Comparison of ENCODE assay signal across 8 cellular contexts in genomic region chr9:2013688-2014087, GRCh38. TPM values are rescaled to one million over a fixed set of nuclear protein-coding genes. Genes with fewer than 3 reads are reported as not detected.
A peak's percentile ranks its signal among the peaks of the same experiment; 100 is the strongest.
DNase-seq lines count a peak whose midpoint lies in the region; ATAC-seq, FAIRE-seq and TF ChIP-seq lines count a peak whose summit lies in the region.

No MANE protein-coding gene starts in this region.

- H4K20me1 ChIP-seq in GM12878 (ENCODE audit: control insufficient read depth, insufficient read depth), result no peaks in the 10 kb centered on the region; the same call in 1 of the 2 replicates

- TF ChIP-seq CTCF in AG04449 (IDR thresholded peaks at IDR 0.05; ENCODE audit: insufficient read depth, low read length, missing control alignments) (no peak), GM12878 (IDR thresholded peaks at IDR 0.05 in 2 of 3, conservative IDR thresholded peaks at IDR 0.05 in 1 of 3; ENCODE audit: control insufficient read depth in 2 of 3, extremely low read depth in 1 of 3, insufficient read depth in 1 of 3, low read depth in 3 of 3, low read length in 3 of 3) (no peak), mesothelial cell of epicardium (IDR thresholded peaks at IDR 0.05; ENCODE audit: unreplicated experiment) (no peak)

- ATAC-seq in GM12878 (no peak), GM18907 (IDR thresholded peaks at IDR 0.05; ENCODE audit: unreplicated experiment) (no peak)

- TF ChIP-seq POLR2A in GM12878 (IDR thresholded peaks at IDR 0.05; ENCODE audit: low read depth, low read length), result no peak

- TF ChIP-seq RAD21 in GM12878 (IDR thresholded peaks at IDR 0.05; ENCODE audit: insufficient read depth, low read depth, low read length), result no peak

- peaks cover 17% of the 10 kb centered on the region; the same call in 1 of the 2 replicates for H3K4me1 ChIP-seq in GM12878 (ENCODE audit: control insufficient read depth, insufficient read depth, low read length)

- no peaks in the 10 kb centered on the region for H3K27me3 ChIP-seq in GM12878 (replicated peaks in 1 of 2; ENCODE audit: control insufficient read depth in 2 of 2, insufficient read depth in 2 of 2, low read length in 1 of 2)

- BruUV-seq in GM12878 (replicated peaks; lab: Mats Ljungman, UMichigan), result no TSS peak

- H3K27ac Mint-ChIP-seq in IgD-negative memory B cell (peak overlapping the region in 1 of 3 donors; percentile 93), mesothelial cell of epicardium (peak overlapping the region; percentile 99)

- H3K27ac ChIP-seq in GM12878 (ENCODE audit: control insufficient read depth, insufficient read depth), result peak overlapping the region; percentile 89

- POLR2A ChIA-PET in AG04449 (lab: Yijun Ruan, JAX), result no interaction called here
- POLR2A ChIA-PET in GM12878 (lab: Charles Lee), result interaction anchor here (1.0 to 2.1 kb wide), 4 partner anchors 13 to 145 kb away, joined by 4 to 8 read pairs (median 6); no protein-coding TSS in a partner anchor

- peak overlapping the region; percentile 90 for H3K4me2 ChIP-seq in GM12878 (ENCODE audit: control insufficient read depth, insufficient read depth)

- DNase-seq in AG04449 (ENCODE audit: low read depth, low spot score), result no peak
- DNase-seq in GM12878 (ENCODE audit: low read depth, low spot score), result no peak
- DNase-seq in mesothelial cell of epicardium (ENCODE audit: low spot score in 2 of 2, unreplicated experiment in 2 of 2), result no peak
- DNase-seq in NCI-H1092 (lab: John Stamatoyannopoulos, UW), result no peak
- no peak for DNase-seq in NCI-H510A (lab: John Stamatoyannopoulos, UW)
- DNase-seq in LoVo (ENCODE audit: low spot score), result no peak

- H3K9me3 Mint-ChIP-seq in IgD-negative memory B cell, result peaks cover 0 to 2% (median 0%) of the 10 kb centered on the region in 3 donors
- no peaks in the 10 kb centered on the region for H3K9me3 Mint-ChIP-seq in mesothelial cell of epicardium

- H3K4me1 Mint-ChIP-seq in IgD-negative memory B cell (peaks cover 7 to 11% (median 8%) of the 10 kb centered on the region in 3 donors), mesothelial cell of epicardium (peaks cover 20% of the 10 kb centered on the region)

- H3K27me3 Mint-ChIP-seq in IgD-negative memory B cell, result peaks cover 2% of the 10 kb centered on the region
- H3K27me3 Mint-ChIP-seq in mesothelial cell of epicardium (ENCODE audit: low read depth), result peaks cover 1% of the 10 kb centered on the region

- H3K4me3 Mint-ChIP-seq in IgD-negative memory B cell (peak overlapping the region; percentile 90 to 100 (median 100)), mesothelial cell of epicardium (peak overlapping the region; percentile 92)

- no peak for FAIRE-seq in GM12878 (lab: Jason Lieb, UNC)

- peaks cover 56% of the 10 kb centered on the region for H3K79me2 ChIP-seq in GM12878 (ENCODE audit: control insufficient read depth, insufficient read depth, low read length)

- peak overlapping the region; percentile 87 for H3K4me3 ChIP-seq in AG04449 (ENCODE audit: low read depth, low read length)
- peak overlapping the region; percentile 88 for H3K4me3 ChIP-seq in GM12878

- SMC1A ChIA-PET in GM12878 (lab: Charles Lee; ENCODE audit: uncharacterized antibody, unreplicated experiment), result interaction anchor here (0.9 to 5.0 kb wide), 11 partner anchors 10 to 176 kb away, joined by 3 to 27 read pairs (median 7); no protein-coding TSS in a partner anchor

- peaks cover 4% of the 10 kb centered on the region for H3K36me3 Mint-ChIP-seq in IgD-negative memory B cell
- no peaks in the 10 kb centered on the region for H3K36me3 Mint-ChIP-seq in mesothelial cell of epicardium

- CTCF ChIA-PET in AG04449 (lab: Yijun Ruan, JAX) (no interaction called here), GM12878 (lab: Yijun Ruan, JAX) (interaction anchor here (1.9 to 4.1 kb wide), 2 partner anchors 11 to 72 kb away, joined by 6 to 22 read pairs; no protein-coding TSS in a partner anchor)

- peak overlapping the region; percentile 41 for H2AFZ ChIP-seq in GM12878 (ENCODE audit: control insufficient read depth, low read depth, low read length)

- H3K36me3 ChIP-seq in GM12878 (ENCODE audit: control insufficient read depth in 2 of 2, insufficient read depth in 2 of 2, low read length in 1 of 2), result no peaks in the 10 kb centered on the region; a peak in 1 of 4 replicates

- no peaks in the 10 kb centered on the region; the same call in 2 of the 3 replicates for H3K9me3 ChIP-seq in GM12878 (replicated peaks; ENCODE audit: control insufficient read depth, insufficient read depth, low read length)

- RAD21 ChIA-PET in GM12878 (lab: Charles Lee; ENCODE audit: unreplicated experiment), result interaction anchor here (1.3 to 2.3 kb wide), 3 partner anchors 8 to 41 kb away, joined by 4 to 9 read pairs (median 5); no protein-coding TSS in a partner anchor

- peak overlapping the region; percentile 89 for H3K9ac ChIP-seq in GM12878 (ENCODE audit: control insufficient read depth, insufficient read depth, low read length)

- intact Hi-C loops in GM12878 (cut with micrococcal nuclease; ENCODE audit: unreplicated experiment), result loop anchor here (2.0 kb wide), 2 partner anchors 33 to 75 kb away; no protein-coding TSS in a partner anchor

- in situ Hi-C loops in GM12878 (cut with MboI), result loop anchor here (5.0 kb wide), 1 partner anchor 136 kb away; no protein-coding TSS in a partner anchor

- 13% methylated on average over 2 of the region's 2 CpGs for WGBS in GM12878 (ENCODE audit: insufficient coverage, insufficient replicate concordance, low lambda C conversion rate, missing lambda C conversion rate)

- no peak for TF ChIP-seq EP300 in GM12878 (IDR thresholded peaks at IDR 0.05; ENCODE audit: borderline replicate concordance in 1 of 2, control insufficient read depth in 1 of 2, low read depth in 2 of 2, low read length in 2 of 2)

TF ChIP-seq in GM12878, 131 proteins besides CTCF, POLR2A, EP300 and RAD21 (continues in another document):
- no peak for TF ChIP-seq POLR2AphosphoS2 (IDR thresholded peaks at IDR 0.05; ENCODE audit: low read depth, low read length)
- no peak for TF ChIP-seq TBL1XR1 (IDR thresholded peaks at IDR 0.05; ENCODE audit: low read depth, low read length)
- TF ChIP-seq NBN (IDR thresholded peaks at IDR 0.05), result no peak
- TF ChIP-seq, protein P1, sequence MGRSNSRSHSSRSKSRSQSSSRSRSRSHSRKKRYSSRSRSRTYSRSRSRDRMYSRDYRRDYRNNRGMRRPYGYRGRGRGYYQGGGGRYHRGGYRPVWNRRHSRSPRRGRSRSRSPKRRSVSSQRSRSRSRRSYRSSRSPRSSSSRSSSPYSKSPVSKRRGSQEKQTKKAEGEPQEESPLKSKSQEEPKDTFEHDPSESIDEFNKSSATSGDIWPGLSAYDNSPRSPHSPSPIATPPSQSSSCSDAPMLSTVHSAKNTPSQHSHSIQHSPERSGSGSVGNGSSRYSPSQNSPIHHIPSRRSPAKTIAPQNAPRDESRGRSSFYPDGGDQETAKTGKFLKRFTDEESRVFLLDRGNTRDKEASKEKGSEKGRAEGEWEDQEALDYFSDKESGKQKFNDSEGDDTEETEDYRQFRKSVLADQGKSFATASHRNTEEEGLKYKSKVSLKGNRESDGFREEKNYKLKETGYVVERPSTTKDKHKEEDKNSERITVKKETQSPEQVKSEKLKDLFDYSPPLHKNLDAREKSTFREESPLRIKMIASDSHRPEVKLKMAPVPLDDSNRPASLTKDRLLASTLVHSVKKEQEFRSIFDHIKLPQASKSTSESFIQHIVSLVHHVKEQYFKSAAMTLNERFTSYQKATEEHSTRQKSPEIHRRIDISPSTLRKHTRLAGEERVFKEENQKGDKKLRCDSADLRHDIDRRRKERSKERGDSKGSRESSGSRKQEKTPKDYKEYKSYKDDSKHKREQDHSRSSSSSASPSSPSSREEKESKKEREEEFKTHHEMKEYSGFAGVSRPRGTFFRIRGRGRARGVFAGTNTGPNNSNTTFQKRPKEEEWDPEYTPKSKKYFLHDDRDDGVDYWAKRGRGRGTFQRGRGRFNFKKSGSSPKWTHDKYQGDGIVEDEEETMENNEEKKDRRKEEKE (IDR thresholded peaks at IDR 0.05), result no peak

RNA-seq across cellular contexts. Expression of gene SMARCA2, which starts 1.5 kb away (rescaled TPM):
- 24.9 TPM for polyA plus RNA-seq in IgD-negative memory B cell
- total RNA-seq in GM12878 (2013; cell fraction: nucleolus; rRNA removed), result 820 and 827 TPM in 2 replicates
- 208 and 234 TPM in 2 replicates for total RNA-seq in GM12878 (2014; rRNA removed)
- 317 and 320 TPM in 2 replicates for total RNA-seq in GM12878 (2014; rRNA removed; fragmentation: Illumina TruSeq; extraction: Trizol)
- 387 and 392 TPM in 2 replicates for total RNA-seq in GM12878 (2021)
- 128 TPM for polyA plus RNA-seq in GM12878 (2011; ENCODE audit: low read depth)
- polyA plus RNA-seq in GM12878 (2011; rRNA removed), result 208 and 240 TPM in 2 replicates
- polyA plus RNA-seq in GM12878 (2011; cell fraction: cytosol; rRNA removed), result 186 and 193 TPM in 2 replicates
- polyA plus RNA-seq in GM12878 (2011; cell fraction: nucleus; rRNA removed), result 252 and 269 TPM in 2 replicates
- 176 and 191 TPM in 2 replicates for polyA plus RNA-seq in GM12878 (2012)
- polyA plus RNA-seq in GM12878 (2014; fragmentation: Illumina TruSeq; extraction: Trizol), result 254 and 331 TPM in 2 replicates
- 100 to 1,000 TPM; 100 to 130 TPM for polyA plus RNA-seq in GM12878 (2014; fragmentation: Nextera tagmentation; extraction: Ambion mirVana)
- 138 and 146 TPM in 2 replicates for polyA plus RNA-seq in GM12878 (2014; rRNA removed)
- polyA plus RNA-seq in GM12878 (2016; fragmentation: Nextera tagmentation; extraction: Ambion mirVana), result 100 to 1,000 TPM; 184 to 200 TPM
- polyA minus RNA-seq in GM12878 (2011; rRNA and poly(A)+ RNA removed), result 444 and 518 TPM in 2 replicates
- polyA minus RNA-seq in GM12878 (2011; cell fraction: cytosol; rRNA and poly(A)+ RNA removed), result 90.7 and 105 TPM in 2 replicates
- 447 and 727 TPM in 2 replicates for polyA minus RNA-seq in GM12878 (2011; cell fraction: nucleus; rRNA and poly(A)+ RNA removed)
- total RNA-seq in mesothelial cell of epicardium, result 81.2 to 96.2 TPM (median 93.6 TPM) in 3 replicates
